In the genomic region with DNA sequence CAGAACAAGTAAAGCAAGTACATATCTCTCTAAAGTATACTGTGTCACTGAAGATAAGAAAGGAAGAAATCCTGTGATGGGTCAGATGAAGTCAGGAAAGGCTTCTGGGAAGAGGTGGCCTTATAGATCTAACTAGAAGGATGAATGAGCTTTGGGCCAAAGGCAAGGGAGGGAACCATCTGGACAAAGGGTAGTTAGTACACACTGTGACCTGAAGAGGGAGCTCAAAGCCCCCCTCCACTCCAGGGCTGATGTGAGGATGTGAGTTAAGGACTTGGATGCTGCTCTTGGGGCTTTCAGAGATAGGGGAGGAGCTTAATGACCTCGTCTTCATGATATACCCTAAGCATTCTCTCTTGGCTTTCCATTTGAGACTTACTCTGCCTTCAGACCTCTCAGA, we compare ENCODE assay signal across 8 cellular contexts.
DNase-seq lines count a peak whose midpoint lies in the region; ATAC-seq and TF ChIP-seq lines count a peak whose summit lies in the region.

No MANE protein-coding gene starts in this region.

- no peak overlapping the region for H3K4me3 ChIP-seq in fibroblast of mammary gland (ENCODE audit: control insufficient read depth, low read depth, low read length)

- H3K4me1 Mint-ChIP-seq in activated naive CD4-positive, alpha-beta T cell treated with anti-CD3 and anti-CD28 coated beads for 36 hours (ENCODE audit: low read depth), result peaks cover 8% of the 10 kb centered on the region
- no peaks in the 10 kb centered on the region for H3K4me1 Mint-ChIP-seq in progenitor cell of endocrine pancreas (ENCODE audit: low read depth)

- TF ChIP-seq CTCF in fibroblast of mammary gland (conservative IDR thresholded peaks at IDR 0.05; ENCODE audit: control insufficient read depth, insufficient read depth, low read depth, low read length) (peak; percentile 26), progenitor cell of endocrine pancreas (IDR thresholded peaks at IDR 0.05; ENCODE audit: unreplicated experiment) (peak; percentile 67)

- no peak overlapping the region for H3K27ac Mint-ChIP-seq in activated naive CD4-positive, alpha-beta T cell treated with anti-CD3 and anti-CD28 coated beads for 36 hours
- H3K27ac Mint-ChIP-seq in progenitor cell of endocrine pancreas, result no peak overlapping the region

- ATAC-seq in GM19467 (IDR thresholded peaks at IDR 0.05; ENCODE audit: unreplicated experiment), result no peak

- no peaks in the 10 kb centered on the region for H3K9me3 Mint-ChIP-seq in activated naive CD4-positive, alpha-beta T cell treated with anti-CD3 and anti-CD28 coated beads for 36 hours
- H3K9me3 Mint-ChIP-seq in progenitor cell of endocrine pancreas (ENCODE audit: low read depth), result no peaks in the 10 kb centered on the region

- intact Hi-C loops in activated naive CD4-positive, alpha-beta T cell treated with anti-CD3 and anti-CD28 coated beads for 36 hours (cut with micrococcal nuclease), result loop anchor here (1.0 to 10.0 kb wide), 2 partner anchors 182 to 434 kb away; no protein-coding TSS in a partner anchor

- H3K36me3 Mint-ChIP-seq in activated naive CD4-positive, alpha-beta T cell treated with anti-CD3 and anti-CD28 coated beads for 36 hours (ENCODE audit: low read depth), result peaks cover 1% of the 10 kb centered on the region
- H3K36me3 Mint-ChIP-seq in progenitor cell of endocrine pancreas (ENCODE audit: insufficient read depth), result no peaks in the 10 kb centered on the region

- H3K4me3 Mint-ChIP-seq in activated naive CD4-positive, alpha-beta T cell treated with anti-CD3 and anti-CD28 coated beads for 36 hours, result no peak overlapping the region
- H3K4me3 Mint-ChIP-seq in progenitor cell of endocrine pancreas (ENCODE audit: low read depth), result no peak overlapping the region

- DNase-seq in activated naive CD4-positive, alpha-beta T cell treated with anti-CD3 and anti-CD28 coated beads for 36 hours, result peak; percentile 61
- no peak for DNase-seq in activated naive CD4-positive, alpha-beta T cell treated with anti-CD3 and anti-CD28 coated beads, Interleukin-2, amount 50 U/mL, for 16 hours
- DNase-seq in HuH-7.5 (ENCODE audit: low spot score) (peak; percentile 41), T-helper 1 cell (peak in 3 of 5 donors; percentile 4 to 53 (median 5)), fibroblast of mammary gland (ENCODE audit: low read depth) (peak; percentile 8), progenitor cell of endocrine pancreas (ENCODE audit: low spot score, unreplicated experiment) (peak; percentile 21), 8988T (no peak)

- CTCF ChIA-PET in activated naive CD4-positive, alpha-beta T cell treated with anti-CD3 and anti-CD28 coated beads for 36 hours (lab: Charles Lee), result interaction anchor here (0.6 to 4.0 kb wide), 21 partner anchors 9 to 434 kb away, joined by 3 to 39 read pairs (median 4); partner anchors contain the start of gene CACNG3

- H3K27me3 Mint-ChIP-seq in activated naive CD4-positive, alpha-beta T cell treated with anti-CD3 and anti-CD28 coated beads for 36 hours (ENCODE audit: low read depth), result no peaks in the 10 kb centered on the region
- H3K27me3 Mint-ChIP-seq in progenitor cell of endocrine pancreas, result peaks cover 5% of the 10 kb centered on the region

Comparison
In these comparisons a context has a peak if more than half of its experiments do, and no peak if none do; other contexts are left out.
1. DNase-seq: peak in activated naive CD4-positive, alpha-beta T cell treated with anti-CD3 and anti-CD28 coated beads for 36 hours (single experiment), HuH-7.5 (single experiment), T-helper 1 cell (3 of 5), fibroblast of mammary gland (single experiment) and progenitor cell of endocrine pancreas (single experiment); none in activated naive CD4-positive, alpha-beta T cell treated with anti-CD3 and anti-CD28 coated beads, Interleukin-2, amount 50 U/mL, for 16 hours (single experiment) and 8988T (single experiment).